ENCODE assay signal across 8 cellular contexts in the genomic region with DNA sequence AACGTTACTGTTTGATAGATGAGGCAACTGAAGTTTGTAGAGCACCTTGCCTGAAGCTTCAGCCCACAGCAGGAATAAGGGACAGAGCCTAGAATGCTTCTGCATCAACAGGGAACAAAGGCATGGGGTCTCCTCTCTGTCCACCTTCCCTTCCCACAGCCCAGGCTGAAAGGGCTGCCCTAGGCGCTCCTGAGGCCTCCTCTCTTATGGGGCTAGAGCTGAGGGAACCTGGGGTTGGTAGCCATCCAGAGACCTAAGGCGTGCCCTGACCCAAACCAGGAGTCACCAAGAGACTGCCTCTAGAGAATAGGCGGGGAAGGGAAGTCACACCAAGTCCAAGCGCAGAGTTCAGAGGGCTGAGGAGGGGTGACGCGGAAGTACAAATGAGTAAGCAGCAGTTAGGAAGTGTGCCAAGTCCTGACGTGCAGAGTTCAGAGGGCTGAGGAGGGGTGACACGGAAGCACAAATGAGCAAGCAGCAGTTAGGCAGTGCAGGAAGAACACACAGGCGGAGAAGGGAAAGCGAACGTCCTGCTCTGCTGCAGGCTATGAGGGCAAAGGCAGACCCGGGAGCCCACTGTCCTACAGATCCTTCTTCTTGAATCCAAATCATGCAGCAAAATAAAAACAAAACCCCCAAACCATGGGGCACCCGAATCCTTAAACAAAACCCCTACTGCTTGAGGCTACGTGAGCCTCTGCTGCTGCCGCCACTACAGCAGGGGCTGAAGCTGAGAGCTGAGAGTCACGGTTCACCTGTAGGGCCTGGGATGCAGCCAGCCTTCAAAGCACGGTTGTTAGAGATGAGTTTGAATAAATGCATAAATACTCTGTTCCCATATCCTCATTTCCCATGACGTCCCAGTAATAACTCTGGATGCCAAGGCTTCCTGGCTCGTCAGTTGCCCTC. TPM values are rescaled to one million over a fixed set of nuclear protein-coding genes. Genes with fewer than 3 reads are reported as not detected.
A peak's percentile ranks its signal among the peaks of the same experiment; 100 is the strongest.
DNase-seq lines count a peak whose midpoint lies in the region; ATAC-seq, FAIRE-seq and TF ChIP-seq lines count a peak whose summit lies in the region.

No MANE protein-coding gene starts in this region.

- DNase-seq in A549 (ENCODE audit: low read depth in 1 of 2, low spot score in 1 of 2) (peak; percentile 86 to 96), HT1080 (ENCODE audit: low read depth) (peak; percentile 92), T-helper 9 cell (peak; percentile 86), GM12878 (ENCODE audit: low read depth, low spot score) (peak; percentile 88), keratinocyte (ENCODE audit: low read depth, low spot score) (peak; percentile 89), NCI-H1930 (lab: John Stamatoyannopoulos, UW) (no peak)
- peak; percentile 64 to 75 for DNase-seq in stimulated activated CD4-positive, alpha-beta T cell treated with anti-CD3 and anti-CD28 coated beads, Interleukin-15, amount 100 ng/mL, for 1 hour (ENCODE audit: low read depth in 1 of 2, low spot score in 1 of 2)

- in situ Hi-C loops in GM12878 (cut with MboI) = no loop called here

- peak overlapping the region; percentile 66 for H3K9ac ChIP-seq in GM12878 (ENCODE audit: control insufficient read depth, insufficient read depth, low read length)
- peak overlapping the region; percentile 39 for H3K9ac ChIP-seq in keratinocyte (ENCODE audit: control insufficient read depth, extremely low read depth, insufficient read depth, low read length)

- dilution Hi-C loops in keratinocyte (cut with MboI; ENCODE audit: extremely low pct_ligation_motif_present, low sequenced_read_pairs) = no loop called here

- peak overlapping the region; percentile 27; the same call in 2 of the 3 replicates for H3K4me3 ChIP-seq in A549
- peak overlapping the region; percentile 41; the same call in 1 of the 2 replicates for H3K4me3 ChIP-seq in GM12878
- no peak overlapping the region for H3K4me3 ChIP-seq in keratinocyte (ENCODE audit: control insufficient read depth in 2 of 3, extremely low read depth in 1 of 3, insufficient read depth in 2 of 3, low read depth in 1 of 3, low read length in 3 of 3)

- ATAC-seq in A549 (peak; percentile 64 to 68), GM18907 (IDR thresholded peaks at IDR 0.05; ENCODE audit: unreplicated experiment) (peak; percentile 41), GM12878 (peak; percentile 56)

- H3K36me3 ChIP-seq in GM12878 (ENCODE audit: control insufficient read depth in 2 of 2, insufficient read depth in 2 of 2, low read length in 1 of 2) (peaks cover 0 to 2% of the 10 kb centered on the region in 2 experiments; a peak in 1 of 4 replicates), keratinocyte (ENCODE audit: control insufficient read depth in 2 of 2, extremely low read depth in 1 of 2, insufficient read depth in 2 of 2, low read length in 2 of 2) (peaks cover 2 to 6% of the 10 kb centered on the region in 2 experiments)

- FAIRE-seq in A549 (lab: Jason Lieb, UNC) = peak; percentile 51
- peak; percentile 98 for FAIRE-seq in GM12878 (lab: Jason Lieb, UNC)
- peak; percentile 73 for FAIRE-seq in keratinocyte (lab: Jason Lieb, UNC)

- peaks cover 32% of the 10 kb centered on the region for H3K79me2 ChIP-seq in GM12878 (ENCODE audit: control insufficient read depth, insufficient read depth, low read length)
- peaks cover 34% of the 10 kb centered on the region for H3K79me2 ChIP-seq in keratinocyte (ENCODE audit: control insufficient read depth, insufficient read depth, low read length)

- TF ChIP-seq EP300 in A549 (IDR thresholded peaks at IDR 0.05) (no peak), GM12878 (IDR thresholded peaks at IDR 0.05; ENCODE audit: borderline replicate concordance in 1 of 2, control insufficient read depth in 1 of 2, low read depth in 2 of 2, low read length in 2 of 2) (peak in 1 of 2 experiments; percentile 25; a peak in 1 of 4 replicates)

- SMC1A ChIA-PET in GM12878 (lab: Charles Lee; ENCODE audit: uncharacterized antibody, unreplicated experiment) = interaction anchor here (0.6 to 1.8 kb wide), 2 partner anchors 10 to 11 kb away, joined by 3 to 5 read pairs; no protein-coding TSS in a partner anchor

- CTCF ChIA-PET in A549 (lab: Yijun Ruan, JAX) = interaction anchor here (1.4 kb wide), 1 partner anchor 11 kb away, joined by 5 read pairs; no protein-coding TSS in a partner anchor
- CTCF ChIA-PET in GM12878 (lab: Yijun Ruan, JAX) = interaction anchor here (1.3 kb wide), 1 partner anchor 140 kb away, joined by 3 read pairs; no protein-coding TSS in a partner anchor

- 14% methylated on average over 20 of the region's 20 CpGs for WGBS in A549 (ENCODE audit: missing lambda C conversion rate)
- WGBS in GM12878 (ENCODE audit: insufficient coverage, insufficient replicate concordance, low lambda C conversion rate, missing lambda C conversion rate) = 3% methylated on average over 20 of the region's 20 CpGs

- TF ChIP-seq CTCF in A549 (IDR thresholded peaks at IDR 0.05) (no peak), GM12878 (IDR thresholded peaks at IDR 0.05 in 2 of 3, conservative IDR thresholded peaks at IDR 0.05 in 1 of 3; ENCODE audit: control insufficient read depth in 2 of 3, extremely low read depth in 1 of 3, insufficient read depth in 1 of 3, low read depth in 3 of 3, low read length in 3 of 3) (no peak), keratinocyte (optimal IDR thresholded peaks at IDR 0.05 in 1 of 3, IDR thresholded peaks at IDR 0.05 in 1 of 3, conservative IDR thresholded peaks at IDR 0.05 in 1 of 3; ENCODE audit: extremely low read depth in 1 of 3, insufficient read depth in 2 of 3, low read length in 3 of 3) (no peak)

- intact Hi-C loops in GM12878 (cut with micrococcal nuclease; ENCODE audit: unreplicated experiment) = loop anchor here (2.0 to 5.0 kb wide), 3 partner anchors 15 to 268 kb away; partner anchors contain the start of gene ANKRD11

- TF ChIP-seq POLR2A in A549 (IDR thresholded peaks at IDR 0.05; ENCODE audit: low read length) (peak; percentile 74), GM12878 (IDR thresholded peaks at IDR 0.05; ENCODE audit: low read depth, low read length) (peak; percentile 89)

- peak overlapping the region; percentile 93 to 94 for H3K27ac ChIP-seq in A549
- H3K27ac ChIP-seq in GM12878 (ENCODE audit: control insufficient read depth, insufficient read depth) = peak overlapping the region; percentile 83
- H3K27ac ChIP-seq in keratinocyte (ENCODE audit: control insufficient read depth, insufficient read depth, low read length) = peak overlapping the region; percentile 70

- no peak for TF ChIP-seq RAD21 in A549 (conservative IDR thresholded peaks at IDR 0.05 in 1 of 2, IDR thresholded peaks at IDR 0.05 in 1 of 2)
- no peak for TF ChIP-seq RAD21 in GM12878 (IDR thresholded peaks at IDR 0.05; ENCODE audit: insufficient read depth, low read depth, low read length)

- POLR2A ChIA-PET in A549 (lab: Yijun Ruan, JAX) (no interaction called here), GM12878 (lab: Charles Lee) (interaction anchor here (0.6 kb wide), 1 partner anchor 21 kb away, joined by 4 read pairs; no protein-coding TSS in a partner anchor)

- H3K4me2 ChIP-seq in A549 = peak overlapping the region; percentile 92
- H3K4me2 ChIP-seq in GM12878 (ENCODE audit: control insufficient read depth, insufficient read depth) = peak overlapping the region; percentile 94
- peak overlapping the region; percentile 53 for H3K4me2 ChIP-seq in keratinocyte (ENCODE audit: control insufficient read depth, extremely low read depth, insufficient read depth, low read depth, low read length)

- H3K9me3 ChIP-seq in A549 (no peaks in the 10 kb centered on the region), GM12878 (replicated peaks; ENCODE audit: control insufficient read depth, insufficient read depth, low read length) (no peaks in the 10 kb centered on the region), keratinocyte (ENCODE audit: control insufficient read depth, low read depth, low read length) (no peaks in the 10 kb centered on the region)

- no peaks in the 10 kb centered on the region for H3K27me3 ChIP-seq in GM12878 (replicated peaks in 1 of 2; ENCODE audit: control insufficient read depth in 2 of 2, insufficient read depth in 2 of 2, low read length in 1 of 2)
- H3K27me3 ChIP-seq in keratinocyte (ENCODE audit: control insufficient read depth, extremely low read depth, insufficient read depth, low read length) = no peaks in the 10 kb centered on the region

- H2AFZ ChIP-seq in GM12878 (ENCODE audit: control insufficient read depth, low read depth, low read length) (peak overlapping the region; percentile 88), keratinocyte (ENCODE audit: control insufficient read depth, low read length) (peak overlapping the region; percentile 15)

- BruUV-seq in GM12878 (replicated peaks; lab: Mats Ljungman, UMichigan) = no TSS peak

- peaks cover 60% of the 10 kb centered on the region for H3K4me1 ChIP-seq in A549
- H3K4me1 ChIP-seq in GM12878 (ENCODE audit: control insufficient read depth, insufficient read depth, low read length) = peaks cover 21% of the 10 kb centered on the region
- peaks cover 42% of the 10 kb centered on the region for H3K4me1 ChIP-seq in keratinocyte (ENCODE audit: control insufficient read depth, extremely low read depth, insufficient read depth, low read length)

- H4K20me1 ChIP-seq in GM12878 (ENCODE audit: control insufficient read depth, insufficient read depth) (no peaks in the 10 kb centered on the region), keratinocyte (ENCODE audit: control insufficient read depth, extremely low read depth, insufficient read depth, low read length) (no peaks in the 10 kb centered on the region)

- no peaks in the 10 kb centered on the region for H3K9me1 ChIP-seq in keratinocyte (ENCODE audit: control insufficient read depth, extremely low read depth, insufficient read depth, low read length)

- RAD21 ChIA-PET in GM12878 (lab: Charles Lee; ENCODE audit: unreplicated experiment) = no interaction called here

RNA-seq across cellular contexts. Expression of gene SPG7, which starts 2.7 kb away (rescaled TPM):
- polyA plus RNA-seq in A549 (2011; rRNA removed) (53.2 and 54.4 TPM in 2 replicates), A549 (2017; fragmentation: RNase III; extraction: RNeasy Plus Mini Kit Qiagen cat#74134 plus additional on column Dnase treatment) (73.2 to 80.6 TPM (median 79.6 TPM) in 3 replicates), GM12878 (2011; rRNA removed) (24.5 and 31.9 TPM in 2 replicates), GM12878 (2014; fragmentation: Illumina TruSeq; extraction: Trizol) (23.1 and 36.7 TPM in 2 replicates), GM12878 (2014; fragmentation: Nextera tagmentation; extraction: Ambion mirVana) (1 to 10 TPM; 5.9 to 9.8 TPM), GM12878 (2014; rRNA removed) (75.4 and 93.5 TPM in 2 replicates), GM12878 (2016; fragmentation: Nextera tagmentation; extraction: Ambion mirVana) (10 to 100 TPM; 65.0 to 68.7 TPM), keratinocyte (43.8 to 59.4 TPM (median 45.2 TPM) in 3 replicates)
- polyA plus RNA-seq in A549 (2012; cell fraction: cytosol; rRNA removed) = 57.9 and 61.6 TPM in 2 replicates
- polyA plus RNA-seq in A549 (2012; cell fraction: nucleus; rRNA removed) = 434 and 484 TPM in 2 replicates
- polyA minus RNA-seq in A549 (2011; rRNA and poly(A)+ RNA removed) = 51.0 and 58.2 TPM in 2 replicates
- total RNA-seq in HT1080 (2014; rRNA removed; shearing (Covaris generic)) = 98.5 and 101 TPM in 2 replicates
- polyA plus RNA-seq in HT1080 (2015; cell fraction: cytosol; rRNA removed) = 48.6 and 93.7 TPM in 2 replicates
- polyA plus RNA-seq in HT1080 (2015; cell fraction: nucleus; rRNA removed) = 341 and 373 TPM in 2 replicates
- total RNA-seq in GM12878 (2013; cell fraction: nucleolus; rRNA removed) = 353 and 388 TPM in 2 replicates
- total RNA-seq in GM12878 (2014; rRNA removed) (75.9 and 80.1 TPM in 2 replicates), GM12878 (2014; rRNA removed; fragmentation: Illumina TruSeq; extraction: Trizol) (36.9 and 40.0 TPM in 2 replicates), GM12878 (2021) (60.5 and 74.5 TPM in 2 replicates)
- polyA plus RNA-seq in GM12878 (2011; ENCODE audit: low read depth) = 35.8 TPM
- 27.0 and 33.4 TPM in 2 replicates for polyA plus RNA-seq in GM12878 (2011; cell fraction: cytosol; rRNA removed)
- polyA plus RNA-seq in GM12878 (2011; cell fraction: nucleus; rRNA removed) = 194 and 227 TPM in 2 replicates
- polyA plus RNA-seq in GM12878 (2012) = 64.1 and 75.1 TPM in 2 replicates
- polyA minus RNA-seq in GM12878 (2011; rRNA and poly(A)+ RNA removed) = 29.0 and 43.9 TPM in 2 replicates
- 15.8 and 17.2 TPM in 2 replicates for polyA minus RNA-seq in GM12878 (2011; cell fraction: cytosol; rRNA and poly(A)+ RNA removed)
- 44.0 and 73.8 TPM in 2 replicates for polyA minus RNA-seq in GM12878 (2011; cell fraction: nucleus; rRNA and poly(A)+ RNA removed)
- polyA plus RNA-seq in keratinocyte (2011; ENCODE audit: low read depth) = 61.3 TPM
- polyA plus RNA-seq in keratinocyte (2011; cell fraction: cytosol; rRNA removed) = 25.8 and 33.9 TPM in 2 replicates
- 196 and 220 TPM in 2 replicates for polyA plus RNA-seq in keratinocyte (2011; cell fraction: nucleus; rRNA removed)
- 44.4 and 56.1 TPM in 2 replicates for polyA plus RNA-seq in keratinocyte (2012; ENCODE audit: low replicate concordance)
- 51.9 to 68.9 TPM (median 66.4 TPM) in 3 replicates for polyA minus RNA-seq in keratinocyte
- polyA minus RNA-seq in keratinocyte (2011; cell fraction: cytosol; rRNA and poly(A)+ RNA removed) = 54.3 TPM
- polyA minus RNA-seq in keratinocyte (2011; cell fraction: nucleus; rRNA and poly(A)+ RNA removed) = 133 and 141 TPM in 2 replicates

RNA-seq across cellular contexts. Expression of gene ANKRD11, which starts 15.1 kb away (rescaled TPM):
- 54.9 and 57.4 TPM in 2 replicates for polyA plus RNA-seq in A549 (2011; rRNA removed)
- polyA plus RNA-seq in A549 (2012; cell fraction: cytosol; rRNA removed) = 56.7 and 61.7 TPM in 2 replicates
- polyA plus RNA-seq in A549 (2012; cell fraction: nucleus; rRNA removed) = 130 and 154 TPM in 2 replicates
- 50.4 to 56.7 TPM (median 53.6 TPM) in 3 replicates for polyA plus RNA-seq in A549 (2017; fragmentation: RNase III; extraction: RNeasy Plus Mini Kit Qiagen cat#74134 plus additional on column Dnase treatment)
- 43.6 and 69.7 TPM in 2 replicates for polyA minus RNA-seq in A549 (2011; rRNA and poly(A)+ RNA removed)
- total RNA-seq in HT1080 (2014; rRNA removed; shearing (Covaris generic)) = 62.6 and 79.1 TPM in 2 replicates
- polyA plus RNA-seq in HT1080 (2015; cell fraction: cytosol; rRNA removed) = 114 and 124 TPM in 2 replicates
- 199 and 214 TPM in 2 replicates for polyA plus RNA-seq in HT1080 (2015; cell fraction: nucleus; rRNA removed)
- total RNA-seq in GM12878 (2013; cell fraction: nucleolus; rRNA removed) = 326 and 358 TPM in 2 replicates
- total RNA-seq in GM12878 (2014; rRNA removed) = 30.3 and 34.7 TPM in 2 replicates
- 26.2 and 26.3 TPM in 2 replicates for total RNA-seq in GM12878 (2014; rRNA removed; fragmentation: Illumina TruSeq; extraction: Trizol)
- 103 and 106 TPM in 2 replicates for total RNA-seq in GM12878 (2021)
- 26.1 TPM for polyA plus RNA-seq in GM12878 (2011; ENCODE audit: low read depth)
- 25.8 and 28.4 TPM in 2 replicates for polyA plus RNA-seq in GM12878 (2011; rRNA removed)
- 30.6 and 37.2 TPM in 2 replicates for polyA plus RNA-seq in GM12878 (2011; cell fraction: cytosol; rRNA removed)
- polyA plus RNA-seq in GM12878 (2011; cell fraction: nucleus; rRNA removed) = 127 and 191 TPM in 2 replicates
- 64.4 and 70.9 TPM in 2 replicates for polyA plus RNA-seq in GM12878 (2012)
- polyA plus RNA-seq in GM12878 (2014; fragmentation: Illumina TruSeq; extraction: Trizol) = 23.9 and 35.9 TPM in 2 replicates
- 1 to 10 TPM; 5.1 to 8.7 TPM for polyA plus RNA-seq in GM12878 (2014; fragmentation: Nextera tagmentation; extraction: Ambion mirVana)
- polyA plus RNA-seq in GM12878 (2014; rRNA removed) = 80.1 and 85.5 TPM in 2 replicates
- polyA plus RNA-seq in GM12878 (2016; fragmentation: Nextera tagmentation; extraction: Ambion mirVana) = 10 to 100 TPM; 18.2 to 18.6 TPM
- 24.9 and 46.7 TPM in 2 replicates for polyA minus RNA-seq in GM12878 (2011; rRNA and poly(A)+ RNA removed)
- 22.9 and 24.1 TPM in 2 replicates for polyA minus RNA-seq in GM12878 (2011; cell fraction: cytosol; rRNA and poly(A)+ RNA removed)
- 31.7 and 60.0 TPM in 2 replicates for polyA minus RNA-seq in GM12878 (2011; cell fraction: nucleus; rRNA and poly(A)+ RNA removed)
- 23.8 to 48.1 TPM (median 30.1 TPM) in 3 replicates for polyA plus RNA-seq in keratinocyte
- polyA plus RNA-seq in keratinocyte (2011; ENCODE audit: low read depth) = 213 TPM
- 28.2 and 41.3 TPM in 2 replicates for polyA plus RNA-seq in keratinocyte (2011; cell fraction: cytosol; rRNA removed)
- 136 and 154 TPM in 2 replicates for polyA plus RNA-seq in keratinocyte (2011; cell fraction: nucleus; rRNA removed)
- polyA plus RNA-seq in keratinocyte (2012; ENCODE audit: low replicate concordance) = 64.1 and 79.3 TPM in 2 replicates
- 22.4 to 90.7 TPM (median 67.2 TPM) in 3 replicates for polyA minus RNA-seq in keratinocyte
- polyA minus RNA-seq in keratinocyte (2011; cell fraction: cytosol; rRNA and poly(A)+ RNA removed) = 44.5 TPM
- polyA minus RNA-seq in keratinocyte (2011; cell fraction: nucleus; rRNA and poly(A)+ RNA removed) = 81.8 and 119 TPM in 2 replicates

RNA-seq across cellular contexts. Expression of gene RPL13, which starts 55.0 kb away (rescaled TPM):
- polyA plus RNA-seq in A549 (2011; rRNA removed) (2,291 and 2,911 TPM in 2 replicates), A549 (2017; fragmentation: RNase III; extraction: RNeasy Plus Mini Kit Qiagen cat#74134 plus additional on column Dnase treatment) (2,979 to 3,246 TPM (median 3,044 TPM) in 3 replicates), GM12878 (2011; rRNA removed) (1,025 and 2,315 TPM in 2 replicates), GM12878 (2014; fragmentation: Illumina TruSeq; extraction: Trizol) (872 and 1,693 TPM in 2 replicates), GM12878 (2014; fragmentation: Nextera tagmentation; extraction: Ambion mirVana) (1,000 to 10,000 TPM in 1 of 2 experiments, 100 to 1,000 TPM in 1; 386 to 1,247 TPM), GM12878 (2014; rRNA removed) (6,764 and 8,907 TPM in 2 replicates), GM12878 (2016; fragmentation: Nextera tagmentation; extraction: Ambion mirVana) (1,000 to 10,000 TPM; 2,572 to 2,650 TPM), keratinocyte (1,741 to 3,736 TPM (median 2,095 TPM) in 3 replicates)
- 5,546 and 6,996 TPM in 2 replicates for polyA plus RNA-seq in A549 (2012; cell fraction: cytosol; rRNA removed)
- 3,523 and 4,870 TPM in 2 replicates for polyA plus RNA-seq in A549 (2012; cell fraction: nucleus; rRNA removed)
- polyA minus RNA-seq in A549 (2011; rRNA and poly(A)+ RNA removed) = 1,187 and 1,226 TPM in 2 replicates
- 4,778 and 6,062 TPM in 2 replicates for total RNA-seq in HT1080 (2014; rRNA removed; shearing (Covaris generic))
- 7,134 and 7,194 TPM in 2 replicates for polyA plus RNA-seq in HT1080 (2015; cell fraction: cytosol; rRNA removed)
- 2,253 and 2,304 TPM in 2 replicates for polyA plus RNA-seq in HT1080 (2015; cell fraction: nucleus; rRNA removed)
- total RNA-seq in GM12878 (2013; cell fraction: nucleolus; rRNA removed) = 555 and 566 TPM in 2 replicates
- total RNA-seq in GM12878 (2014; rRNA removed) (7,892 and 9,428 TPM in 2 replicates), GM12878 (2014; rRNA removed; fragmentation: Illumina TruSeq; extraction: Trizol) (2,108 and 2,400 TPM in 2 replicates), GM12878 (2021) (4,034 and 4,132 TPM in 2 replicates)
- 2,666 TPM for polyA plus RNA-seq in GM12878 (2011; ENCODE audit: low read depth)
- 3,460 and 6,315 TPM in 2 replicates for polyA plus RNA-seq in GM12878 (2011; cell fraction: cytosol; rRNA removed)
- polyA plus RNA-seq in GM12878 (2011; cell fraction: nucleus; rRNA removed) = 1,880 and 1,959 TPM in 2 replicates
- 4,925 and 6,484 TPM in 2 replicates for polyA plus RNA-seq in GM12878 (2012)
- polyA minus RNA-seq in GM12878 (2011; rRNA and poly(A)+ RNA removed) = 392 and 1,069 TPM in 2 replicates
- polyA minus RNA-seq in GM12878 (2011; cell fraction: cytosol; rRNA and poly(A)+ RNA removed) = 929 and 1,175 TPM in 2 replicates
- polyA minus RNA-seq in GM12878 (2011; cell fraction: nucleus; rRNA and poly(A)+ RNA removed) = 344 and 499 TPM in 2 replicates
- 556 TPM for polyA plus RNA-seq in keratinocyte (2011; ENCODE audit: low read depth)
- polyA plus RNA-seq in keratinocyte (2011; cell fraction: cytosol; rRNA removed) = 1,111 and 3,827 TPM in 2 replicates
- polyA plus RNA-seq in keratinocyte (2011; cell fraction: nucleus; rRNA removed) = 583 and 788 TPM in 2 replicates
- 2,804 and 3,239 TPM in 2 replicates for polyA plus RNA-seq in keratinocyte (2012; ENCODE audit: low replicate concordance)
- 563 to 886 TPM (median 708 TPM) in 3 replicates for polyA minus RNA-seq in keratinocyte
- 5,316 TPM for polyA minus RNA-seq in keratinocyte (2011; cell fraction: cytosol; rRNA and poly(A)+ RNA removed)
- polyA minus RNA-seq in keratinocyte (2011; cell fraction: nucleus; rRNA and poly(A)+ RNA removed) = 452 and 678 TPM in 2 replicates

Comparison
In these comparisons a context has a peak if more than half of its experiments do, and no peak if none do; other contexts are left out.
1. DNase-seq: peak in A549 (2 of 2), HT1080 (single experiment), T-helper 9 cell (single experiment), GM12878 (single experiment), keratinocyte (single experiment) and stimulated activated CD4-positive, alpha-beta T cell treated with anti-CD3 and anti-CD28 coated beads, Interleukin-15, amount 100 ng/mL, for 1 hour (2 of 2); none in NCI-H1930 (0 of 2).
2. H3K4me3 ChIP-seq: peak in A549 (single experiment) and GM12878 (single experiment); none in keratinocyte (0 of 3).
3. Of the 24 proteins assayed by ChIP-seq in both GM12878 and A549: peak only in GM12878: BHLHE40, JUNB and POLR2AphosphoS2; only in A549: MAX and PBX3; in both: BCL3 and POLR2A; in neither: 16; mixed calls (peak in some experiments, not most) for 1.
4. Peak in every context shown above with its lines, with median percentiles within 50 percentile points of each other: ATAC-seq, H3K27ac ChIP-seq and H3K4me2 ChIP-seq.